Comparison of ENCODE assay signal across 10 cellular contexts in the genomic region with DNA sequence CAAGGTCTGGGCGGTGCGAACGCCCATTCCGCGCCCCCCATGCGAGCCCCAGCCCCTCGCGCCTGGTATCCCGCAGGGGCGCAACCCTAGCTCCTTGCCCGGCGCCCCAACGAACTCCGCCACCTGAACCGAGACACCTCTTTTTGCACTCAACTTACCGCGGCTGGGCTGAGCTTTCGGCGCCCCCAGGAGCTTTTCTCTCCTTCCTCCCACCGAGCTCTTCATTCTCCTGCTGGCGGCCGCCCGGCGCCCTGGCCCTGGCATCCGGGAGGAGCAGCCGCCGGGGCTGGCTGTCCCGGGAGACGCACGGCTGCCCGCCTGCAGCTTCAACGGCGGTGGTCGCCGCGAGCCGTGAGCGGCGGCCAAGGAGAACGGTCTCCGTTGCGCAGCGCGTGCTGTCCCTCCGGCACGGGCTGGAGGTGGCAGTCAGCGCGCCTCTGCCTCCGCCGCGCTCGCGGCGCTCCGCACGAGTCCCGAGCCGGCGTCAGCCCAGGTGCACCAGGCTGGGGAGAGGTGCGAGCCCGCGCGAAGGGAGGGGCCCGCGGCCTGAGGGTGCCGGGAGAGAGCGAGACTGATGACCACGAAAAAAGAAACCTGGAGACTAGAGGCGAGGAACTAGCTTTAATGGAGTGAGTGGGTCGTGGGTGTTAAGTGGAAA.
DNase-seq lines count a peak whose midpoint lies in the region; ATAC-seq and TF ChIP-seq lines count a peak whose summit lies in the region.
"Had no signal": no experiment of that assay in that cellular context is flagged by ENCODE, and none has a peak within 500 bp of the region (broad histone marks: within the 10 kb centered on the region; RNA-seq: fewer than 3 reads in every experiment).

No MANE protein-coding gene starts in this region.

- H3K4me1 ChIP-seq in lower lobe of right lung (peaks cover 7% of the 10 kb centered on the region), tibial nerve (peaks cover 0 to 17% (median 4%) of the 10 kb centered on the region in 4 donors)
- H3K4me1 ChIP-seq in effector memory CD4-positive, alpha-beta T cell (ENCODE audit: control insufficient read depth, insufficient read depth, low read length, poor library complexity, severe bottlenecking) = no peaks in the 10 kb centered on the region

- H3K27me3 ChIP-seq in dorsolateral prefrontal cortex = peaks cover 0 to 62% (median 32%) of the 10 kb centered on the region in 45 donors
- H3K27me3 ChIP-seq in lower lobe of right lung (ENCODE audit: low read depth) = peaks cover 26% of the 10 kb centered on the region
- peaks cover 0 to 32% of the 10 kb centered on the region in 2 donors for H3K27me3 ChIP-seq in tibial nerve
- H3K27me3 ChIP-seq in effector memory CD4-positive, alpha-beta T cell (replicated peaks; ENCODE audit: control insufficient read depth, insufficient read depth, low read length, poor library complexity, severe bottlenecking) = no peaks in the 10 kb centered on the region

- peak; percentile 4 to 40 for DNase-seq in NCI-H526 (lab: John Stamatoyannopoulos, UW)
- DNase-seq in NCI-H526 treated with DMSO at 0.1 percent for 48 hours (lab: John Stamatoyannopoulos, UW) = no peak
- DNase-seq in dorsolateral prefrontal cortex = peak in 5 of 10 donors; percentile 14 to 75 (median 41)
- peak; percentile 38 for DNase-seq in lower lobe of right lung
- peak in 1 of 2 donors; percentile 11 for DNase-seq in tibial nerve (ENCODE audit: low spot score in 2 of 2)
- no peak for DNase-seq in NCI-H1694 (lab: John Stamatoyannopoulos, UW)
- DNase-seq in effector memory CD4-positive, alpha-beta T cell = no peak
- no peak for DNase-seq in HT-29 (ENCODE audit: low spot score)
- DNase-seq: activated CD4-positive, alpha-beta T cell treated with anti-CD3 and anti-CD28 coated beads for 1 hour; NCI-H2081 treated with DMSO at 0.1 percent for 48 hours had no signal

- H3K4me3 ChIP-seq in dorsolateral prefrontal cortex (peak overlapping the region in 57 of 59 donors; percentile 19 to 64 (median 46)), lower lobe of right lung (peak overlapping the region; percentile 43), tibial nerve (peak overlapping the region; percentile 1 to 52 (median 16))
- H3K4me3 ChIP-seq in effector memory CD4-positive, alpha-beta T cell (ENCODE audit: insufficient read depth, low read depth, low read length, poor library complexity, severe bottlenecking) = no peak overlapping the region

- H3K9me3 ChIP-seq in lower lobe of right lung (no peaks in the 10 kb centered on the region), tibial nerve (no peaks in the 10 kb centered on the region)
- no peaks in the 10 kb centered on the region for H3K9me3 ChIP-seq in effector memory CD4-positive, alpha-beta T cell (ENCODE audit: control insufficient read depth, low read length)

- TF ChIP-seq POLR2A in tibial nerve (IDR thresholded peaks at IDR 0.05) = no peak

- TF ChIP-seq CTCF in dorsolateral prefrontal cortex (IDR thresholded peaks at IDR 0.05 in 54 of 56, conservative IDR thresholded peaks at IDR 0.05 in 2 of 56; ENCODE audit: low read depth in 1 of 56, partially characterized antibody in 56 of 56) = no peak
- no peak for TF ChIP-seq CTCF in lower lobe of right lung (IDR thresholded peaks at IDR 0.05)
- no peak for TF ChIP-seq CTCF in tibial nerve (IDR thresholded peaks at IDR 0.05)

- H3K27ac ChIP-seq in dorsolateral prefrontal cortex (peak overlapping the region in 1 of 59 donors; percentile 93), lower lobe of right lung (no peak overlapping the region), tibial nerve (no peak overlapping the region)
- no peak overlapping the region for H3K27ac ChIP-seq in effector memory CD4-positive, alpha-beta T cell (ENCODE audit: insufficient read depth, low read length, poor library complexity, severe bottlenecking)

- peak; percentile 51 to 57 for ATAC-seq in lower lobe of right lung

- intact Hi-C loops in dorsolateral prefrontal cortex (cut with DNase I) (no loop called here), lower lobe of right lung (cut with DNase I) (no loop called here)

- H3K36me3 ChIP-seq in lower lobe of right lung = no peaks in the 10 kb centered on the region
- no peaks in the 10 kb centered on the region for H3K36me3 ChIP-seq in tibial nerve
- no peaks in the 10 kb centered on the region for H3K36me3 ChIP-seq in effector memory CD4-positive, alpha-beta T cell (ENCODE audit: control insufficient read depth, insufficient read depth, low read length)

- 2 to 3% methylated on average over 34 to 43 of the region's 70 CpGs for WGBS in tibial nerve, 2 donors

- TF ChIP-seq EP300 in tibial nerve (IDR thresholded peaks at IDR 0.05) = no peak

Comparison
In these comparisons a context has a peak if more than half of its experiments do, and no peak if none do; other contexts are left out.
1. DNase-seq: peak in NCI-H526 (2 of 2) and lower lobe of right lung (single experiment); none in NCI-H526 treated with DMSO at 0.1 percent for 48 hours (single experiment), NCI-H1694 (single experiment), effector memory CD4-positive, alpha-beta T cell (0 of 3) and HT-29 (single experiment).